Comparison of ENCODE assay signal across 16 cellular contexts in the genomic region with DNA sequence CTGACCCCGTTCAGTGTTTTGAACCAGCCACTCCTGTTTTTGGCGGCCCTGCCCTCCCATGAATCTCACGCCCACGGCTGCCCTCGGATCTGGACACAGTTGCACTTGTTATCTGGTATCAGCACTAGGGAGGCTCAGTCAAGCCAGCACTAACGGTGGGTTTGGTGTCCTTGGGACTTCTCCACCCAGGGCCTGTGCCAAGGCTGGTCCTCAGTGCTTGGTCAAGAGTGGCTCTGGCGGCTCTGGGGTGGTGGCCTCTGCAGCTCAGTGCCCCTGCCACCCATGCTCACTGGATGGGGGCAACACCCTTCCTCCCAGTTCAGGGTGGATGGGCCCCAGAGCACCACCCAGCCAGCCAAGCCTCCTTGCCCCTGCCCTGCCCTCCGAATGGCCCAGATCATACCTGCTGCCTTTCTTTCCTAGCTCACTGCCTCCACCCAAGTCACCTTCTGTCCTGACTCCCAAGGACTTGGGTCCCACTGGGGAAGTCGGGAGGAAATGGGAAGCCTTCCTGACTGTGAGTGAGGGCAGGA. TPM values are rescaled to one million over a fixed set of nuclear protein-coding genes. Genes with fewer than 3 reads are reported as not detected.
DNase-seq lines count a peak whose midpoint lies in the region; ATAC-seq, FAIRE-seq and TF ChIP-seq lines count a peak whose summit lies in the region.
"Had no signal": no experiment of that assay in that cellular context is flagged by ENCODE, and none has a peak within 500 bp of the region (broad histone marks: within the 10 kb centered on the region; RNA-seq: fewer than 3 reads in every experiment).

No MANE protein-coding gene starts in this region.

- no peak overlapping the region for H3K4me2 ChIP-seq in GM23338
- H3K4me2 ChIP-seq in astrocyte (ENCODE audit: low read length) = no peak overlapping the region
- H3K4me2 ChIP-seq: KMS-11 had no signal

- H3K36me3 ChIP-seq in GM23338 (ENCODE audit: insufficient read depth) = no peaks in the 10 kb centered on the region
- no peaks in the 10 kb centered on the region for H3K36me3 ChIP-seq in astrocyte (ENCODE audit: insufficient read depth, low read length)
- H3K36me3 ChIP-seq in testis (ENCODE audit: low read depth, missing control alignments) = no peaks in the 10 kb centered on the region
- H3K36me3 ChIP-seq: MG63 had no signal

- intact Hi-C loops in testis (cut with DNase I; ENCODE audit: low total_unique reads) = no loop called here

- H4K20me1 ChIP-seq in GM23338 (replicated peaks; ENCODE audit: insufficient read depth) = no peaks in the 10 kb centered on the region
- H4K20me1 ChIP-seq in astrocyte (ENCODE audit: insufficient read depth, low read length) = no peaks in the 10 kb centered on the region

- H3K9me3 Mint-ChIP-seq in GM23338 = peaks cover 26% of the 10 kb centered on the region; the same call in 2 of the 3 replicates
- peaks cover 3% of the 10 kb centered on the region for H3K9me3 Mint-ChIP-seq in astrocyte (ENCODE audit: unreplicated experiment)
- H3K9me3 Mint-ChIP-seq in nephron progenitor cell = peaks cover 28% of the 10 kb centered on the region
- peaks cover 2 to 3% of the 10 kb centered on the region in 2 donors for H3K9me3 Mint-ChIP-seq in stimulated activated naive B cell treated with anti-CD40 and anti-IgM and Interleukin-4, amounts not matched to agents 10 μg/mL and 1 μg/mL and 100 μg/mL, for 72 hours

- H3K27me3 ChIP-seq in GM23338 (ENCODE audit: insufficient read depth) (peaks cover 3% of the 10 kb centered on the region; the same call in 1 of the 2 replicates), astrocyte (ENCODE audit: insufficient read depth, low read length) (no peaks in the 10 kb centered on the region), testis (no peaks in the 10 kb centered on the region)
- H3K27me3 ChIP-seq: MG63 had no signal

- H3K27ac Mint-ChIP-seq in GM23338 (peak overlapping the region; percentile 65; the same call in 1 of the 2 replicates), astrocyte (ENCODE audit: unreplicated experiment) (no peak overlapping the region), nephron progenitor cell (peak overlapping the region; percentile 88)
- H3K27ac Mint-ChIP-seq in stimulated activated naive B cell treated with anti-CD40 and anti-IgM and Interleukin-4, amounts not matched to agents 10 μg/mL and 1 μg/mL and 100 μg/mL, for 72 hours = no peak overlapping the region
- H3K27ac Mint-ChIP-seq: B cell had no signal

- peaks cover 10% of the 10 kb centered on the region for H3K36me3 Mint-ChIP-seq in GM23338 (ENCODE audit: low read depth)
- H3K36me3 Mint-ChIP-seq in astrocyte (ENCODE audit: low read depth, unreplicated experiment) = no peaks in the 10 kb centered on the region
- peaks cover 5% of the 10 kb centered on the region for H3K36me3 Mint-ChIP-seq in nephron progenitor cell (ENCODE audit: low read depth)
- H3K36me3 Mint-ChIP-seq in stimulated activated naive B cell treated with anti-CD40 and anti-IgM and Interleukin-4, amounts not matched to agents 10 μg/mL and 1 μg/mL and 100 μg/mL, for 72 hours = peaks cover 4% of the 10 kb centered on the region in 2 donors

- no peak overlapping the region for H3K4me3 ChIP-seq in GM23338
- H3K4me3 ChIP-seq in astrocyte (ENCODE audit: insufficient read depth, low read depth, low read length) = no peak overlapping the region
- H3K4me3 ChIP-seq in testis = no peak overlapping the region
- H3K4me3 ChIP-seq: MG63 had no signal

- peaks cover 10% of the 10 kb centered on the region for H3K4me1 ChIP-seq in GM23338 (ENCODE audit: insufficient read depth)
- peaks cover 13% of the 10 kb centered on the region for H3K4me1 ChIP-seq in astrocyte (ENCODE audit: insufficient read depth, low read length)
- peaks cover 14% of the 10 kb centered on the region for H3K4me1 ChIP-seq in testis

- DNase-seq in GM23338 (ENCODE audit: low spot score) (no peak), astrocyte (ENCODE audit: low read depth) (no peak), nephron progenitor cell (no peak), testis (peak; percentile 61)
- DNase-seq in stimulated activated naive B cell treated with anti-CD40 and anti-IgM and Interleukin-4, amounts not matched to agents 10 μg/mL and 1 μg/mL and 100 μg/mL, for 72 hours = no peak
- DNase-seq: MG63, NCI-H1092 treated with DMSO at 0.1 percent for 48 hours, NCI-H1694 treated with DMSO at 0.1 percent for 48 hours, NCI-H774 had no signal

- H3K9me3 ChIP-seq in astrocyte (ENCODE audit: insufficient read depth, low read depth, low read length) = no peaks in the 10 kb centered on the region
- H3K9me3 ChIP-seq in testis = no peaks in the 10 kb centered on the region
- H3K9me3 ChIP-seq: MG63 had no signal

- H3K27ac ChIP-seq in GM23338 (ENCODE audit: low read depth) (no peak overlapping the region), astrocyte (ENCODE audit: low read depth, low read length) (no peak overlapping the region), testis (no peak overlapping the region)
- H3K27ac ChIP-seq: HL-60, KMS-11 had no signal

- H3K79me2 ChIP-seq in GM23338 (replicated peaks; ENCODE audit: insufficient read depth) = no peaks in the 10 kb centered on the region
- H3K79me2 ChIP-seq in astrocyte (ENCODE audit: insufficient read depth, low read length) = no peaks in the 10 kb centered on the region

- H2AFZ ChIP-seq in GM23338 = no peak overlapping the region
- H2AFZ ChIP-seq in astrocyte (ENCODE audit: low read depth, low read length) = no peak overlapping the region

- TF ChIP-seq CTCF in GM23338 (conservative IDR thresholded peaks at IDR 0.05; ENCODE audit: low read depth in 2 of 2) = no peak
- no peak for TF ChIP-seq CTCF in astrocyte (IDR thresholded peaks at IDR 0.05; ENCODE audit: insufficient read depth, low read depth, low read length)
- no peak for TF ChIP-seq CTCF in nephron progenitor cell (IDR thresholded peaks at IDR 0.05)
- no peak for TF ChIP-seq CTCF in testis (IDR thresholded peaks at IDR 0.05)

- no peak for TF ChIP-seq POLR2A in testis (IDR thresholded peaks at IDR 0.05)

- 0 out of 2 replicates have a peak, but pooled peaks cover 3% of the 10 kb centered on the region for H3K9me2 ChIP-seq in GM23338 (ENCODE audit: insufficient read depth)

- H3K27me3 Mint-ChIP-seq in GM23338 (ENCODE audit: insufficient read depth, low read depth, poor library complexity) (peaks cover 27% of the 10 kb centered on the region), astrocyte (ENCODE audit: low read depth, unreplicated experiment) (no peaks in the 10 kb centered on the region), nephron progenitor cell (ENCODE audit: low read depth, poor library complexity) (peaks cover 3% of the 10 kb centered on the region)
- peaks cover 13 to 20% of the 10 kb centered on the region in 2 donors for H3K27me3 Mint-ChIP-seq in stimulated activated naive B cell treated with anti-CD40 and anti-IgM and Interleukin-4, amounts not matched to agents 10 μg/mL and 1 μg/mL and 100 μg/mL, for 72 hours

- no peak overlapping the region for H3K9ac ChIP-seq in astrocyte (ENCODE audit: low read length)
- H3K9ac ChIP-seq: KMS-11 had no signal

- no peak overlapping the region for H3K4me3 Mint-ChIP-seq in GM23338
- peak overlapping the region; percentile 27 for H3K4me3 Mint-ChIP-seq in astrocyte (ENCODE audit: unreplicated experiment)
- peak overlapping the region; percentile 28 for H3K4me3 Mint-ChIP-seq in nephron progenitor cell
- H3K4me3 Mint-ChIP-seq in stimulated activated naive B cell treated with anti-CD40 and anti-IgM and Interleukin-4, amounts not matched to agents 10 μg/mL and 1 μg/mL and 100 μg/mL, for 72 hours = no peak overlapping the region
- H3K4me3 Mint-ChIP-seq: B cell had no signal

- peaks cover 8% of the 10 kb centered on the region for H3F3A ChIP-seq in GM23338 (replicated peaks; ENCODE audit: low read depth)

- H3K4me1 Mint-ChIP-seq in GM23338 (peaks cover 21% of the 10 kb centered on the region), astrocyte (ENCODE audit: low read depth, unreplicated experiment) (peaks cover 16% of the 10 kb centered on the region), nephron progenitor cell (peaks cover 52% of the 10 kb centered on the region)
- peaks cover 16 to 30% of the 10 kb centered on the region in 2 donors for H3K4me1 Mint-ChIP-seq in stimulated activated naive B cell treated with anti-CD40 and anti-IgM and Interleukin-4, amounts not matched to agents 10 μg/mL and 1 μg/mL and 100 μg/mL, for 72 hours

- ATAC-seq in GM23338 (no peak), GM21390 (IDR thresholded peaks at IDR 0.05; ENCODE audit: unreplicated experiment) (no peak), GM21447 (IDR thresholded peaks at IDR 0.05; ENCODE audit: unreplicated experiment) (no peak)
- no peak for ATAC-seq in stimulated activated naive B cell treated with anti-CD40 and anti-IgM and Interleukin-4, amounts not matched to agents 10 μg/mL and 1 μg/mL and 100 μg/mL, for 72 hours (replicated peaks)
- ATAC-seq: Right ventricle myocardium inferior had no signal

- 49 to 82% methylated on average over 9 of the region's 9 CpGs for WGBS in testis, 2 donors

- no peak for FAIRE-seq in astrocyte (lab: Jason Lieb, UNC)
- FAIRE-seq: H54 had no signal

RNA-seq across cellular contexts. Expression of a gene that starts 54.7 kb away (rescaled TPM):
- 70.2 and 96.8 TPM in 2 replicates for total RNA-seq in GM23338 (2014; rRNA removed; shearing (Covaris generic))
- 59.3 and 65.3 TPM in 2 replicates for polyA plus RNA-seq in GM23338 (2016; fragmentation: Nextera tagmentation; extraction: Ambion mirVana)
- total RNA-seq in astrocyte = 289 and 310 TPM in 2 replicates
- total RNA-seq in testis = 10 to 100 TPM; 42.7 to 62.5 TPM
- polyA plus RNA-seq in testis (ENCODE audit: insufficient read depth, low read depth, low replicate concordance) = 65.7 TPM

Comparison
In these comparisons a context has a peak if more than half of its experiments do, and no peak if none do; other contexts are left out.
1. H3K27ac Mint-ChIP-seq: peak in GM23338 (single experiment) and nephron progenitor cell (single experiment); none in astrocyte (single experiment) and stimulated activated naive B cell treated with anti-CD40 and anti-IgM and Interleukin-4, amounts not matched to agents 10 μg/mL and 1 μg/mL and 100 μg/mL, for 72 hours (single experiment).
2. H3K4me3 Mint-ChIP-seq: peak in astrocyte (single experiment) and nephron progenitor cell (single experiment); none in GM23338 (single experiment) and stimulated activated naive B cell treated with anti-CD40 and anti-IgM and Interleukin-4, amounts not matched to agents 10 μg/mL and 1 μg/mL and 100 μg/mL, for 72 hours (0 of 2).